14 cellular contexts compared by ENCODE assay signal in genomic region chr11:2497951-2498350, GRCh38. TPM values are rescaled to one million over a fixed set of nuclear protein-coding genes. Genes with fewer than 3 reads are reported as not detected.
"Had no signal": no experiment of that assay in that cellular context is flagged by ENCODE, and none has a peak within 500 bp of the region (broad histone marks: within the 10 kb centered on the region; RNA-seq: fewer than 3 reads in every experiment).

No MANE protein-coding gene starts in this region.

RNA-seq across cellular contexts. Expression of gene KCNQ1, which starts 53.1 kb away (rescaled TPM):
- total RNA-seq: osteoblast had no signal
- polyA plus RNA-seq: neural cell had no signal

RNA-seq across cellular contexts. Expression of gene TRPM5, which starts 53.6 kb away (rescaled TPM):
- total RNA-seq: occipital lobe, osteoblast, pulmonary artery endothelial cell, right atrium auricular region, sciatic nerve, smooth muscle cell, subcutaneous adipose tissue, temporal lobe, thoracic aorta, tibial nerve, upper lobe of left lung, vagina had no signal
- polyA plus RNA-seq: naive thymus-derived CD8-positive, alpha-beta T cell; neural cell; smooth muscle cell had no signal
